In the genomic region with DNA sequence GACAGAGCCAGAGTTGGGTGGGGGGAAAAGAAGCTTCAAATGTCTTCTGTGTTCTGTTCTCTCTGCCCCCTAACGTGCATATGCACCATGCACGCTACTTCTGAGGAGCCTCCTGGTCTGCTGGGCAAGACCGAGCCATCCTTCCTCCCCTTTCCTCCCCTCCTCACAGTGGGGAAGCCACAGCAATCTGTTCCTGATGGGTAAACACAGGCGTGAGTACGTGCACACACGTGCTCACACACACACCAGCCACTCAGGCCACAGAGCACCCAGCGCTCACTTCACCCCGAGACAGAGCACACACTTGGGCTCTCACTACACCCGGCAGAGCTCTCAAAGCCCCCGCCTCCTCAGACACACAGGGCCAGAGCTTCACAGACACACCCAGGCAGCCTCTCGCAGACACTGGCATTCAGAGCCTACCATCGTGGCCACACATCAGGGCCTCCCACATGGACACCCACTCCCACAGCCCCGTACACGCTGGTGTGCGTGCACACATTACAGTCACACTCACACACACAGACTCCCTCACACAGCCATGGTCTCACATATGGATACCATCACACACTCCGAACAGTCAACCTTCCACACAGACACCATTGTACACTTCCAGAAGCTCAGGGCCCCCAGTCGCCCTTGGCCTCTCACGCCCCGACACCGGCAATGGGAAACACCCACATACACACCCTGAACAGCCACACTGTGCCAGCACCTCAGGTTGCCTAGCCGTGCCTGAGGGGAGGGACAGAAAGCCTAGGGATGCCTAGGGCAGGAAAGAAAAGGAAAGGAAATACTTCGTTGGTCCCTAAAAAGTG, we compare ENCODE assay signal across 26 cellular contexts. TPM values are rescaled to one million over a fixed set of nuclear protein-coding genes. Genes with fewer than 3 reads are reported as not detected.
A peak's percentile ranks its signal among the peaks of the same experiment; 100 is the strongest.
DNase-seq lines count a peak whose midpoint lies in the region; ATAC-seq, FAIRE-seq and TF ChIP-seq lines count a peak whose summit lies in the region.
"Had no signal": no experiment of that assay in that cellular context is flagged by ENCODE, and none has a peak within 500 bp of the region (broad histone marks: within the 10 kb centered on the region; RNA-seq: fewer than 3 reads in every experiment).

No MANE protein-coding gene starts in this region.

- H3K4me3 Mint-ChIP-seq in endodermal cell = no peak overlapping the region
- H3K4me3 Mint-ChIP-seq: stimulated activated naive CD8-positive, alpha-beta T cell treated with anti-CD3 and anti-CD28 coated beads, Interleukin-15, amount 100 ng/mL, for 72 hours had no signal

- H3K4me1 ChIP-seq in HepG2 (ENCODE audit: insufficient read depth, low read length) = no peaks in the 10 kb centered on the region
- peaks cover 0 to 3% (median 1%) of the 10 kb centered on the region in 4 donors for H3K4me1 ChIP-seq in right lobe of liver
- peaks cover 8% of the 10 kb centered on the region for H3K4me1 ChIP-seq in endodermal cell (ENCODE audit: control insufficient read depth, insufficient read depth, low read length)
- H3K4me1 ChIP-seq: foreskin keratinocyte had no signal

- DNase-seq in HepG2 (ENCODE audit: low spot score) = no peak
- no peak for DNase-seq in right lobe of liver
- DNase-seq in endodermal cell = no peak
- DNase-seq in stimulated activated CD8-positive, alpha-beta memory T cell treated with anti-CD3 and anti-CD28 coated beads, Interleukin-4, amount 100 ng/mL, for 48 hours = no peak
- no peak for DNase-seq in AG20443 (ENCODE audit: low spot score)
- DNase-seq in activated CD4-positive, alpha-beta T cell treated with anti-CD3 and anti-CD28 coated beads for 1 hour = no peak
- DNase-seq: activated CD4-positive, alpha-beta T cell treated with anti-CD3 and anti-CD28 coated beads for 4 hours; activated naive CD4-positive, alpha-beta T cell treated with anti-CD3 and anti-CD28 coated beads, Interleukin-2, amount 50 U/mL, for 16 hours; activated T-cell treated with anti-CD3 and anti-CD28 coated beads, Interleukin-2, amount 50 U/mL, for 72 hours; aorta; effector CD4-positive, alpha-beta T cell; foreskin keratinocyte; hypothalamus; SIG-M5; stimulated activated naive CD8-positive, alpha-beta T cell treated with anti-CD3 and anti-CD28 coated beads, Interleukin-15, amount 100 ng/mL, for 72 hours; tibial artery had no signal

- 24% methylated on average over 15 of the region's 22 CpGs for WGBS in HepG2 (ENCODE audit: low lambda C conversion rate)
- WGBS in right lobe of liver (ENCODE audit: insufficient coverage, low coverage, low lambda C conversion rate, missing lambda C conversion rate) = 70% methylated on average over 11 of the region's 22 CpGs
- WGBS in endodermal cell (ENCODE audit: insufficient coverage in 1 of 2, insufficient read length in 1 of 2), 2 experiments = 83 to 85% methylated on average over 13 to 21 of the region's 22 CpGs

- H2AFZ ChIP-seq in HepG2 (ENCODE audit: low read length) (no peak overlapping the region), neural cell (ENCODE audit: low read depth, low read length) (no peak overlapping the region)

- no peaks in the 10 kb centered on the region for H4K20me1 ChIP-seq in HepG2 (ENCODE audit: insufficient read depth, low read length)
- peaks cover 3% of the 10 kb centered on the region for H4K20me1 ChIP-seq in neural cell (ENCODE audit: insufficient read depth)

- H3K9me3 ChIP-seq in HepG2 (ENCODE audit: low read length) (no peaks in the 10 kb centered on the region), right lobe of liver (no peaks in the 10 kb centered on the region), endodermal cell (ENCODE audit: control insufficient read depth, low read length) (no peaks in the 10 kb centered on the region), neural cell (ENCODE audit: low read length) (no peaks in the 10 kb centered on the region)
- H3K9me3 ChIP-seq: BLaER1 treated with 17β-estradiol and CSF1 and Interleukin-3, amounts not matched to agents 10 nM and 100 nM; tibial artery had no signal

- no peak overlapping the region for H3K27ac Mint-ChIP-seq in endodermal cell
- H3K27ac Mint-ChIP-seq: activated T-cell treated with anti-CD3 and anti-CD28 coated beads, Interleukin-2, amount 50 U/mL, for 72 hours; stimulated activated naive CD8-positive, alpha-beta T cell treated with anti-CD3 and anti-CD28 coated beads, Interleukin-15, amount 100 ng/mL, for 72 hours had no signal

- H3K79me2 ChIP-seq in HepG2 (ENCODE audit: insufficient read depth, low read length) (no peaks in the 10 kb centered on the region), neural cell (replicated peaks; ENCODE audit: insufficient read depth, low read length) (peaks cover 10% of the 10 kb centered on the region)

- H3K27me3 Mint-ChIP-seq in endodermal cell (ENCODE audit: insufficient read depth) = peaks cover 63% of the 10 kb centered on the region

- POLR2A ChIA-PET in HepG2 (lab: Yijun Ruan, JAX) = no interaction called here

- no peak for TF ChIP-seq POLR2A in HepG2 (IDR thresholded peaks at IDR 0.05; ENCODE audit: insufficient read depth in 1 of 2, low read depth in 2 of 2, low read length in 2 of 2)
- TF ChIP-seq POLR2A in right lobe of liver (IDR thresholded peaks at IDR 0.05) = no peak

- H3K9me3 Mint-ChIP-seq in endodermal cell = no peaks in the 10 kb centered on the region
- H3K9me3 Mint-ChIP-seq: activated T-cell treated with anti-CD3 and anti-CD28 coated beads, Interleukin-2, amount 50 U/mL, for 72 hours; central memory CD8-positive, alpha-beta T cell; stimulated activated naive CD8-positive, alpha-beta T cell treated with anti-CD3 and anti-CD28 coated beads, Interleukin-15, amount 100 ng/mL, for 72 hours had no signal

- no peaks in the 10 kb centered on the region for H3K36me3 ChIP-seq in HepG2 (replicated peaks in 1 of 2; ENCODE audit: control insufficient read depth in 1 of 2, insufficient read depth in 2 of 2, low read length in 2 of 2)
- no peaks in the 10 kb centered on the region for H3K36me3 ChIP-seq in right lobe of liver
- no peaks in the 10 kb centered on the region for H3K36me3 ChIP-seq in endodermal cell (ENCODE audit: control insufficient read depth, insufficient read depth, low read length)
- no peaks in the 10 kb centered on the region for H3K36me3 ChIP-seq in neural cell (ENCODE audit: insufficient read depth, low read length)
- H3K36me3 ChIP-seq: BLaER1 treated with 17β-estradiol and CSF1 and Interleukin-3, amounts not matched to agents 10 nM and 100 nM; tibial artery had no signal

- FAIRE-seq in HepG2 (lab: Jason Lieb, UNC) = no peak
- FAIRE-seq: TTC549 had no signal

- peak; percentile 14; the same call in 2 of the 3 replicates for ATAC-seq in HepG2
- no peak for ATAC-seq in right lobe of liver
- no peak for ATAC-seq in HG03025 (IDR thresholded peaks at IDR 0.05; ENCODE audit: low FRiP score, unreplicated experiment)
- ATAC-seq: activated T-cell treated with anti-CD3 and anti-CD28 coated beads, Interleukin-2, amount 50 U/mL, for 72 hours; foreskin keratinocyte; Panc1; stimulated activated naive CD8-positive, alpha-beta T cell treated with anti-CD3 and anti-CD28 coated beads, Interleukin-15, amount 100 ng/mL, for 72 hours had no signal

- H3K4me1 Mint-ChIP-seq in endodermal cell = peaks cover 24% of the 10 kb centered on the region

- peaks cover 5% of the 10 kb centered on the region for H3F3A ChIP-seq in neural cell (ENCODE audit: insufficient read depth, low read length, poor library complexity, severe bottlenecking)

- intact Hi-C loops in HepG2 (cut with micrococcal nuclease; ENCODE audit: unreplicated experiment) (no loop called here), right lobe of liver (cut with DNase I) (no loop called here)

- in situ Hi-C loops in HepG2 (cut with HindIII; ENCODE audit: extremely low pct_ligation_motif_present, low pct_unique_long_range_greater_than_20kb) = no loop called here

- TF ChIP-seq CTCF in HepG2 (CRISPR knock-in tag; IDR thresholded peaks at IDR 0.05) (no peak), right lobe of liver (IDR thresholded peaks at IDR 0.05) (no peak), endodermal cell (conservative IDR thresholded peaks at IDR 0.05) (no peak), neural cell (IDR thresholded peaks at IDR 0.05; ENCODE audit: poor library complexity, severe bottlenecking) (no peak)

- H3K27me3 ChIP-seq in HepG2 (ENCODE audit: control insufficient read depth in 1 of 2, insufficient read depth in 2 of 2, low read length in 2 of 2) = peaks cover 15 to 81% of the 10 kb centered on the region in 2 experiments
- no peaks in the 10 kb centered on the region for H3K27me3 ChIP-seq in right lobe of liver
- peaks cover 47% of the 10 kb centered on the region for H3K27me3 ChIP-seq in endodermal cell (ENCODE audit: control insufficient read depth, insufficient read depth, low read length, poor library complexity, severe bottlenecking)
- H3K27me3 ChIP-seq in neural cell (ENCODE audit: insufficient read depth, low read depth, low read length) = no peaks in the 10 kb centered on the region

- no TSS peak for BruUV-seq in HepG2 (replicated peaks; lab: Mats Ljungman, UMichigan)

- TF ChIP-seq EP300 in HepG2 (IDR thresholded peaks at IDR 0.05; ENCODE audit: low read depth in 2 of 2, low read length in 2 of 2) = no peak
- no peak for TF ChIP-seq EP300 in HepG2 (CRISPR knock-in tag; IDR thresholded peaks at IDR 0.05; ENCODE audit: borderline replicate concordance)
- no peak for TF ChIP-seq EP300 in neural cell (conservative IDR thresholded peaks at IDR 0.05; ENCODE audit: poor library complexity, severe bottlenecking)

- no peak overlapping the region for H3K4me3 ChIP-seq in HepG2 (replicated peaks in 1 of 3; ENCODE audit: insufficient read depth in 1 of 3, low read depth in 2 of 3, low read length in 3 of 3)
- H3K4me3 ChIP-seq in right lobe of liver = no peak overlapping the region
- no peak overlapping the region for H3K4me3 ChIP-seq in endodermal cell (ENCODE audit: low read length)
- H3K4me3 ChIP-seq in neural cell (ENCODE audit: low read length) = no peak overlapping the region
- H3K4me3 ChIP-seq: BLaER1 treated with 17β-estradiol and CSF1 and Interleukin-3, amounts not matched to agents 10 nM and 100 nM; lung; tibial artery had no signal

- no peaks in the 10 kb centered on the region for H3K36me3 Mint-ChIP-seq in endodermal cell (ENCODE audit: low read depth)

- H3K9ac ChIP-seq in HepG2 (ENCODE audit: insufficient read depth, low read depth, low read length) (no peak overlapping the region), endodermal cell (ENCODE audit: extremely low read depth, low read length, poor library complexity, severe bottlenecking) (no peak overlapping the region), neural cell (ENCODE audit: low read length) (peak overlapping the region; percentile 31)
- H3K9ac ChIP-seq: BLaER1 treated with 17β-estradiol and CSF1 and Interleukin-3, amounts not matched to agents 10 nM and 100 nM had no signal

- TF ChIP-seq RAD21 in HepG2 (CRISPR knock-in tag; IDR thresholded peaks at IDR 0.05) (no peak), neural cell (conservative IDR thresholded peaks at IDR 0.05) (no peak)

- H3K27ac ChIP-seq in HepG2 (ENCODE audit: extremely low read length, insufficient read depth, low read length) (no peak overlapping the region), right lobe of liver (no peak overlapping the region), endodermal cell (ENCODE audit: low read depth, low read length) (peak overlapping the region; percentile 99), neural cell (ENCODE audit: low read length) (peak overlapping the region; percentile 8)
- H3K27ac ChIP-seq: BLaER1 treated with 17β-estradiol and CSF1 and Interleukin-3, amounts not matched to agents 10 nM and 100 nM; foreskin keratinocyte; tibial artery had no signal

- no peak overlapping the region for H3K4me2 ChIP-seq in HepG2 (ENCODE audit: low read depth, low read length)
- no peak overlapping the region for H3K4me2 ChIP-seq in neural cell (ENCODE audit: low read length)

- CTCF ChIA-PET in HepG2 (lab: Yijun Ruan, JAX; ENCODE audit: low intra/inter-chr PET ratio, low total read pairs) = no interaction called here

- H3K9me2 ChIP-seq in neural cell (ENCODE audit: insufficient read depth, low read length) = no peaks in the 10 kb centered on the region

RNA-seq across cellular contexts. Expression of a gene that starts 13.5 kb away (rescaled TPM):
- not detected in 2 replicates for total RNA-seq in HepG2 (2016; rRNA removed; fragmentation: Illumina TruSeq; extraction: Trizol)
- total RNA-seq in HepG2 (2016; cell fraction: cytosol; rRNA removed; fragmentation: Illumina TruSeq; extraction: Trizol; ENCODE audit: low read depth) = not detected in 2 replicates
- not detected in 2 replicates for total RNA-seq in HepG2 (2016; cell fraction: insoluble cytoplasmic fraction; rRNA removed; fragmentation: Illumina TruSeq; extraction: Trizol)
- not detected in 2 replicates for total RNA-seq in HepG2 (2016; cell fraction: membrane; rRNA removed; fragmentation: Illumina TruSeq; extraction: Trizol)
- not detected in 2 replicates for total RNA-seq in HepG2 (2016; cell fraction: nucleus; rRNA removed; fragmentation: Illumina TruSeq; extraction: Trizol)
- polyA plus RNA-seq in HepG2 (2011; rRNA removed) = not detected in 2 replicates
- polyA plus RNA-seq in HepG2 (2011; cell fraction: cytosol; rRNA removed) = not detected in 2 replicates
- polyA plus RNA-seq in HepG2 (2011; cell fraction: nucleus; rRNA removed) = not detected in 2 replicates
- not detected in 2 replicates for polyA plus RNA-seq in HepG2 (2012)
- not detected in 2 replicates for polyA plus RNA-seq in HepG2 (2016; cell fraction: cytosol; fragmentation: Illumina TruSeq; extraction: Trizol; ENCODE audit: low read depth)
- polyA plus RNA-seq in HepG2 (2016; cell fraction: insoluble cytoplasmic fraction; fragmentation: Illumina TruSeq; extraction: Trizol; ENCODE audit: low read depth) = not detected in 2 replicates
- not detected in 2 replicates for polyA plus RNA-seq in HepG2 (2016; cell fraction: membrane; fragmentation: Illumina TruSeq; extraction: Trizol; ENCODE audit: low read depth)
- not detected in 2 replicates for polyA plus RNA-seq in HepG2 (2016; cell fraction: nucleus; fragmentation: Illumina TruSeq; extraction: Trizol; ENCODE audit: insufficient read depth, low read depth)
- 0.34 TPM in 1 of 2 replicates, not detected in the other for polyA minus RNA-seq in HepG2 (2011; rRNA and poly(A)+ RNA removed; ENCODE audit: low replicate concordance)
- polyA minus RNA-seq in HepG2 (2011; cell fraction: cytosol; rRNA and poly(A)+ RNA removed) = not detected in 2 replicates
- not detected in 2 replicates for polyA minus RNA-seq in HepG2 (2011; cell fraction: nucleus; rRNA and poly(A)+ RNA removed)
- 10 to 100 TPM in 1 of 6 experiments, 1 to 10 TPM in 4, under 1 TPM in 1; 0.71 to 12.5 (median 3.4) TPM for total RNA-seq in right lobe of liver
- total RNA-seq in endodermal cell = 1 to 10 TPM in 1 of 2 donors, under 1 TPM in 1; 0.53 to 1.6 TPM
- polyA plus RNA-seq in endodermal cell (2013, experiment 1 of 2) = 187 TPM
- 167 TPM for polyA plus RNA-seq in endodermal cell (2013, experiment 2 of 2)
- polyA plus RNA-seq in neural cell = 19.0 and 20.7 TPM in 2 replicates
- polyA minus RNA-seq in neural cell = 25.4 and 27.0 TPM in 2 replicates
- total RNA-seq: activated T-cell treated with anti-CD3 and anti-CD28 coated beads, Interleukin-2, amount 50 U/mL, for 72 hours; foreskin keratinocyte; renal cortical epithelial cell had no signal
- polyA plus RNA-seq: foreskin keratinocyte had no signal

RNA-seq across cellular contexts. Expression of a gene that starts 35.9 kb away (rescaled TPM):
- total RNA-seq in HepG2 (2016; rRNA removed; fragmentation: Illumina TruSeq; extraction: Trizol) (24.5 and 32.1 TPM in 2 replicates), right lobe of liver (10 to 100 TPM; 15.2 to 29.1 (median 25.0) TPM), endodermal cell (10 to 100 TPM; 19.3 to 22.4 TPM)
- 11.7 and 12.9 TPM in 2 replicates for total RNA-seq in HepG2 (2016; cell fraction: cytosol; rRNA removed; fragmentation: Illumina TruSeq; extraction: Trizol; ENCODE audit: low read depth)
- 25.9 and 30.1 TPM in 2 replicates for total RNA-seq in HepG2 (2016; cell fraction: insoluble cytoplasmic fraction; rRNA removed; fragmentation: Illumina TruSeq; extraction: Trizol)
- total RNA-seq in HepG2 (2016; cell fraction: membrane; rRNA removed; fragmentation: Illumina TruSeq; extraction: Trizol) = 15.6 and 18.9 TPM in 2 replicates
- total RNA-seq in HepG2 (2016; cell fraction: nucleus; rRNA removed; fragmentation: Illumina TruSeq; extraction: Trizol) = 10.0 and 12.4 TPM in 2 replicates
- polyA plus RNA-seq in HepG2 (2011; rRNA removed) (27.3 and 31.2 TPM in 2 replicates), neural cell (27.5 and 31.4 TPM in 2 replicates)
- 27.2 and 38.8 TPM in 2 replicates for polyA plus RNA-seq in HepG2 (2011; cell fraction: cytosol; rRNA removed)
- 14.2 and 16.4 TPM in 2 replicates for polyA plus RNA-seq in HepG2 (2011; cell fraction: nucleus; rRNA removed)
- polyA plus RNA-seq in HepG2 (2012) = 15.8 and 18.2 TPM in 2 replicates
- polyA plus RNA-seq in HepG2 (2016; cell fraction: cytosol; fragmentation: Illumina TruSeq; extraction: Trizol; ENCODE audit: low read depth) = 11.0 and 13.0 TPM in 2 replicates
- polyA plus RNA-seq in HepG2 (2016; cell fraction: insoluble cytoplasmic fraction; fragmentation: Illumina TruSeq; extraction: Trizol; ENCODE audit: low read depth) = 26.3 and 26.5 TPM in 2 replicates
- polyA plus RNA-seq in HepG2 (2016; cell fraction: membrane; fragmentation: Illumina TruSeq; extraction: Trizol; ENCODE audit: low read depth) = 11.2 and 12.0 TPM in 2 replicates
- polyA plus RNA-seq in HepG2 (2016; cell fraction: nucleus; fragmentation: Illumina TruSeq; extraction: Trizol; ENCODE audit: insufficient read depth, low read depth) = 13.1 and 17.9 TPM in 2 replicates
- polyA minus RNA-seq in HepG2 (2011; rRNA and poly(A)+ RNA removed; ENCODE audit: low replicate concordance) = 17.6 and 31.0 TPM in 2 replicates
- polyA minus RNA-seq in HepG2 (2011; cell fraction: cytosol; rRNA and poly(A)+ RNA removed) = 11.2 and 11.8 TPM in 2 replicates
- 5.3 and 5.7 TPM in 2 replicates for polyA minus RNA-seq in HepG2 (2011; cell fraction: nucleus; rRNA and poly(A)+ RNA removed)
- polyA plus RNA-seq in endodermal cell (2013, experiment 1 of 2) = 30.1 TPM
- 22.1 TPM for polyA plus RNA-seq in endodermal cell (2013, experiment 2 of 2)
- 14.8 and 17.3 TPM in 2 replicates for polyA minus RNA-seq in neural cell

RNA-seq across cellular contexts. Expression of a gene that starts 44.3 kb away (rescaled TPM):
- total RNA-seq in HepG2 (2016; rRNA removed; fragmentation: Illumina TruSeq; extraction: Trizol) (27.4 and 30.8 TPM in 2 replicates), right lobe of liver (10 to 100 TPM; 26.4 to 36.8 (median 32.7) TPM), endodermal cell (10 to 100 TPM; 51.9 to 53.6 TPM)
- 11.0 and 11.1 TPM in 2 replicates for total RNA-seq in HepG2 (2016; cell fraction: cytosol; rRNA removed; fragmentation: Illumina TruSeq; extraction: Trizol; ENCODE audit: low read depth)
- total RNA-seq in HepG2 (2016; cell fraction: insoluble cytoplasmic fraction; rRNA removed; fragmentation: Illumina TruSeq; extraction: Trizol) = 29.0 and 29.5 TPM in 2 replicates
- total RNA-seq in HepG2 (2016; cell fraction: membrane; rRNA removed; fragmentation: Illumina TruSeq; extraction: Trizol) = 15.9 and 16.4 TPM in 2 replicates
- 15.7 and 15.9 TPM in 2 replicates for total RNA-seq in HepG2 (2016; cell fraction: nucleus; rRNA removed; fragmentation: Illumina TruSeq; extraction: Trizol)
- polyA plus RNA-seq in HepG2 (2011; rRNA removed) (32.8 and 34.5 TPM in 2 replicates), neural cell (380 and 391 TPM in 2 replicates)
- 32.8 and 40.8 TPM in 2 replicates for polyA plus RNA-seq in HepG2 (2011; cell fraction: cytosol; rRNA removed)
- polyA plus RNA-seq in HepG2 (2011; cell fraction: nucleus; rRNA removed) = 36.1 and 42.7 TPM in 2 replicates
- 27.8 and 28.4 TPM in 2 replicates for polyA plus RNA-seq in HepG2 (2012)
- polyA plus RNA-seq in HepG2 (2016; cell fraction: cytosol; fragmentation: Illumina TruSeq; extraction: Trizol; ENCODE audit: low read depth) = 15.7 and 17.6 TPM in 2 replicates
- 38.4 and 45.3 TPM in 2 replicates for polyA plus RNA-seq in HepG2 (2016; cell fraction: insoluble cytoplasmic fraction; fragmentation: Illumina TruSeq; extraction: Trizol; ENCODE audit: low read depth)
- polyA plus RNA-seq in HepG2 (2016; cell fraction: membrane; fragmentation: Illumina TruSeq; extraction: Trizol; ENCODE audit: low read depth) = 19.8 and 22.1 TPM in 2 replicates
- polyA plus RNA-seq in HepG2 (2016; cell fraction: nucleus; fragmentation: Illumina TruSeq; extraction: Trizol; ENCODE audit: insufficient read depth, low read depth) = 37.1 and 38.5 TPM in 2 replicates
- 25.6 and 63.0 TPM in 2 replicates for polyA minus RNA-seq in HepG2 (2011; rRNA and poly(A)+ RNA removed; ENCODE audit: low replicate concordance)
- polyA minus RNA-seq in HepG2 (2011; cell fraction: cytosol; rRNA and poly(A)+ RNA removed) = 6.0 and 6.2 TPM in 2 replicates
- polyA minus RNA-seq in HepG2 (2011; cell fraction: nucleus; rRNA and poly(A)+ RNA removed) = 17.4 and 23.5 TPM in 2 replicates
- 117 TPM for polyA plus RNA-seq in endodermal cell (2013, experiment 1 of 2)
- polyA plus RNA-seq in endodermal cell (2013, experiment 2 of 2) = 113 TPM
- polyA minus RNA-seq in neural cell = 133 and 140 TPM in 2 replicates

RNA-seq across cellular contexts. Expression of a gene that starts 52.9 kb away (rescaled TPM):
- total RNA-seq in HepG2 (2016; rRNA removed; fragmentation: Illumina TruSeq; extraction: Trizol) (not detected in 2 replicates), right lobe of liver (1 to 10 TPM; 1.7 to 6.7 (median 2.5) TPM), endodermal cell (under 1 TPM; 0.31 to 0.80 TPM)
- total RNA-seq in HepG2 (2016; cell fraction: cytosol; rRNA removed; fragmentation: Illumina TruSeq; extraction: Trizol; ENCODE audit: low read depth) = not detected in 2 replicates
- total RNA-seq in HepG2 (2016; cell fraction: insoluble cytoplasmic fraction; rRNA removed; fragmentation: Illumina TruSeq; extraction: Trizol) = not detected in 2 replicates
- total RNA-seq in HepG2 (2016; cell fraction: membrane; rRNA removed; fragmentation: Illumina TruSeq; extraction: Trizol) = not detected in 2 replicates
- not detected in 2 replicates for total RNA-seq in HepG2 (2016; cell fraction: nucleus; rRNA removed; fragmentation: Illumina TruSeq; extraction: Trizol)
- polyA plus RNA-seq in HepG2 (2011; rRNA removed) (not detected in 2 replicates), neural cell (2.1 and 2.8 TPM in 2 replicates)
- polyA plus RNA-seq in HepG2 (2011; cell fraction: cytosol; rRNA removed) = not detected in 2 replicates
- 0.17 and 0.34 TPM in 2 replicates for polyA plus RNA-seq in HepG2 (2011; cell fraction: nucleus; rRNA removed)
- 0.12 TPM in 1 of 2 replicates, not detected in the other for polyA plus RNA-seq in HepG2 (2012)
- polyA plus RNA-seq in HepG2 (2016; cell fraction: cytosol; fragmentation: Illumina TruSeq; extraction: Trizol; ENCODE audit: low read depth) = not detected in 2 replicates
- polyA plus RNA-seq in HepG2 (2016; cell fraction: insoluble cytoplasmic fraction; fragmentation: Illumina TruSeq; extraction: Trizol; ENCODE audit: low read depth) = not detected in 2 replicates
- not detected in 2 replicates for polyA plus RNA-seq in HepG2 (2016; cell fraction: membrane; fragmentation: Illumina TruSeq; extraction: Trizol; ENCODE audit: low read depth)
- polyA plus RNA-seq in HepG2 (2016; cell fraction: nucleus; fragmentation: Illumina TruSeq; extraction: Trizol; ENCODE audit: insufficient read depth, low read depth) = 0.45 TPM in 1 of 2 replicates, not detected in the other
- polyA minus RNA-seq in HepG2 (2011; rRNA and poly(A)+ RNA removed; ENCODE audit: low replicate concordance) = not detected in 2 replicates
- polyA minus RNA-seq in HepG2 (2011; cell fraction: cytosol; rRNA and poly(A)+ RNA removed) = not detected in 2 replicates
- not detected in 2 replicates for polyA minus RNA-seq in HepG2 (2011; cell fraction: nucleus; rRNA and poly(A)+ RNA removed)
- 0.14 TPM for polyA plus RNA-seq in endodermal cell (2013, experiment 1 of 2)
- 0.83 TPM for polyA plus RNA-seq in endodermal cell (2013, experiment 2 of 2)
- polyA minus RNA-seq in neural cell = not detected in 2 replicates
- total RNA-seq: aorta, lung, omental fat pad, renal cortical epithelial cell had no signal
- polyA plus RNA-seq: aorta, esophagus, lung had no signal

RNA-seq across cellular contexts. Expression of a gene that starts 53.2 kb away (rescaled TPM):
- 0.51 and 0.60 TPM in 2 replicates for total RNA-seq in HepG2 (2016; rRNA removed; fragmentation: Illumina TruSeq; extraction: Trizol)
- 3.5 and 4.0 TPM in 2 replicates for total RNA-seq in HepG2 (2016; cell fraction: cytosol; rRNA removed; fragmentation: Illumina TruSeq; extraction: Trizol; ENCODE audit: low read depth)
- 0.64 and 0.91 TPM in 2 replicates for total RNA-seq in HepG2 (2016; cell fraction: insoluble cytoplasmic fraction; rRNA removed; fragmentation: Illumina TruSeq; extraction: Trizol)
- 2.4 and 2.5 TPM in 2 replicates for total RNA-seq in HepG2 (2016; cell fraction: membrane; rRNA removed; fragmentation: Illumina TruSeq; extraction: Trizol)
- 0.47 TPM in 1 of 2 replicates, not detected in the other for total RNA-seq in HepG2 (2016; cell fraction: nucleus; rRNA removed; fragmentation: Illumina TruSeq; extraction: Trizol)
- 0.08 TPM in 1 of 2 replicates, not detected in the other for polyA plus RNA-seq in HepG2 (2011; rRNA removed)
- polyA plus RNA-seq in HepG2 (2011; cell fraction: cytosol; rRNA removed) = 0.07 TPM in 1 of 2 replicates, not detected in the other
- not detected in 2 replicates for polyA plus RNA-seq in HepG2 (2011; cell fraction: nucleus; rRNA removed)
- polyA plus RNA-seq in HepG2 (2012) = not detected in 2 replicates
- polyA plus RNA-seq in HepG2 (2016; cell fraction: cytosol; fragmentation: Illumina TruSeq; extraction: Trizol; ENCODE audit: low read depth) = 5.9 and 6.4 TPM in 2 replicates
- polyA plus RNA-seq in HepG2 (2016; cell fraction: insoluble cytoplasmic fraction; fragmentation: Illumina TruSeq; extraction: Trizol; ENCODE audit: low read depth) = 0.51 and 0.62 TPM in 2 replicates
- 3.4 and 3.8 TPM in 2 replicates for polyA plus RNA-seq in HepG2 (2016; cell fraction: membrane; fragmentation: Illumina TruSeq; extraction: Trizol; ENCODE audit: low read depth)
- 0.77 TPM in 1 of 2 replicates, not detected in the other for polyA plus RNA-seq in HepG2 (2016; cell fraction: nucleus; fragmentation: Illumina TruSeq; extraction: Trizol; ENCODE audit: insufficient read depth, low read depth)
- polyA minus RNA-seq in HepG2 (2011; rRNA and poly(A)+ RNA removed; ENCODE audit: low replicate concordance) = not detected in 2 replicates
- polyA minus RNA-seq in HepG2 (2011; cell fraction: cytosol; rRNA and poly(A)+ RNA removed) = not detected in 2 replicates
- polyA minus RNA-seq in HepG2 (2011; cell fraction: nucleus; rRNA and poly(A)+ RNA removed) = not detected in 2 replicates
- total RNA-seq in right lobe of liver = 1 to 10 TPM; 1.5 to 2.7 (median 2.1) TPM
- total RNA-seq in endodermal cell = 10 to 100 TPM in 1 of 2 donors, 1 to 10 TPM in 1; 7.1 to 14.5 TPM
- polyA plus RNA-seq in endodermal cell (2013, experiment 1 of 2) = 19.4 TPM
- polyA plus RNA-seq in endodermal cell (2013, experiment 2 of 2) = 17.3 TPM
- polyA plus RNA-seq in neural cell = 163 and 172 TPM in 2 replicates
- polyA minus RNA-seq in neural cell = 46.8 and 61.8 TPM in 2 replicates
- total RNA-seq: aorta, foreskin keratinocyte, omental fat pad had no signal
- polyA plus RNA-seq: aorta had no signal

Comparison
In these comparisons a context has a peak if more than half of its experiments do, and no peak if none do; other contexts are left out.
1. H3K27ac ChIP-seq: peak in endodermal cell (single experiment) and neural cell (single experiment); none in HepG2 (single experiment) and right lobe of liver (0 of 3).